ENCODE assay signal across 14 cellular contexts in the genomic region with DNA sequence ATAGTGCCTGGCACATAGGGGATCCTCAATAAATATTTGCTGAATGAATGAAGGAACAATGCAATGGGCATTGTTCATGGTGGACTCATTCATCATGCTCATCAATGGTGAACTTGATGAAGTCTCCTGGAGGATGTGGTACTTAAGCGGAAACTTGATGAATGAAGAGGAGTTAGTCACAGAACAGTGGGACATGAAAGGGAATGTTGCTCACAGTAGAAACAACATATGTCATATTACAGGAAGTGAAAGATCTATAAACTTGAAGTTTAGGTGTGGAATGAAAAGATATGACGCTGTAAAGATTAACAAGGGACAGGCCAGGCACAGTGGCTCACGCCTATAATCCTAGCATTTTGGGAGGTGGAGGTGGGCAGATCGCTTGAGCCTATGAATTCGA.
"Had no signal": no experiment of that assay in that cellular context is flagged by ENCODE, and none has a peak within 500 bp of the region (broad histone marks: within the 10 kb centered on the region; RNA-seq: fewer than 3 reads in every experiment).

No MANE protein-coding gene starts in this region.

- H3K4me3 ChIP-seq: adrenal gland, psoas muscle, right lobe of liver, SK-N-MC had no signal

- H3K4me1 Mint-ChIP-seq: nephron had no signal

- H3K27me3 Mint-ChIP-seq: activated CD8-positive, alpha-beta memory T cell treated with anti-CD3 and anti-CD28 coated beads, Interleukin-2, amount 10 ng/mL, durations not matched to agents 7 days and 5 days; T-cell had no signal

- H3K27ac ChIP-seq: adrenal gland, psoas muscle, right lobe of liver, SK-N-MC had no signal

- H3K27me3 ChIP-seq: adrenal gland, right lobe of liver had no signal

- H3K4me1 ChIP-seq: right lobe of liver had no signal

- H3K9me3 ChIP-seq: adrenal gland, psoas muscle, right lobe of liver had no signal

- DNase-seq: activated CD8-positive, alpha-beta memory T cell treated with anti-CD3 and anti-CD28 coated beads, Interleukin-2, amount 10 ng/mL, durations not matched to agents 7 days and 5 days; activated naive CD4-positive, alpha-beta T cell; adrenal gland; caudate nucleus; left cardiac atrium; psoas muscle; right lobe of liver; substantia nigra; T-cell; trophoblast cell had no signal

- H3K27ac Mint-ChIP-seq: activated CD8-positive, alpha-beta memory T cell treated with anti-CD3 and anti-CD28 coated beads, Interleukin-2, amount 10 ng/mL, durations not matched to agents 7 days and 5 days; nephron; stimulated activated effector memory CD8-positive, alpha-beta T cell treated with anti-CD3 and anti-CD28 coated beads, Interleukin-12 subunit alpha, Interleukin-12 subunit beta, amount 100 ng/mL, for 72 hours; T-cell; WTC11 had no signal

- ATAC-seq: activated CD8-positive, alpha-beta memory T cell treated with anti-CD3 and anti-CD28 coated beads, Interleukin-2, amount 10 ng/mL, durations not matched to agents 7 days and 5 days; left cardiac atrium; psoas muscle; right lobe of liver; stimulated activated effector memory CD8-positive, alpha-beta T cell treated with anti-CD3 and anti-CD28 coated beads, Interleukin-12 subunit alpha, Interleukin-12 subunit beta, amount 100 ng/mL, for 72 hours; WTC11 had no signal

- H3K9me3 Mint-ChIP-seq: nephron; stimulated activated effector memory CD8-positive, alpha-beta T cell treated with anti-CD3 and anti-CD28 coated beads, Interleukin-12 subunit alpha, Interleukin-12 subunit beta, amount 100 ng/mL, for 72 hours; T-cell; WTC11 had no signal

- H3K36me3 ChIP-seq: adrenal gland, right lobe of liver had no signal

- H3K36me3 Mint-ChIP-seq: stimulated activated effector memory CD8-positive, alpha-beta T cell treated with anti-CD3 and anti-CD28 coated beads, Interleukin-12 subunit alpha, Interleukin-12 subunit beta, amount 100 ng/mL, for 72 hours; WTC11 had no signal

- H3K4me3 Mint-ChIP-seq: activated CD8-positive, alpha-beta memory T cell treated with anti-CD3 and anti-CD28 coated beads, Interleukin-2, amount 10 ng/mL, durations not matched to agents 7 days and 5 days; nephron; stimulated activated effector memory CD8-positive, alpha-beta T cell treated with anti-CD3 and anti-CD28 coated beads, Interleukin-12 subunit alpha, Interleukin-12 subunit beta, amount 100 ng/mL, for 72 hours; T-cell; WTC11 had no signal
